Comparison of ENCODE assay signal across 8 cellular contexts in genomic region chr6:14118091-14118439, GRCh38. TPM values are rescaled to one million over a fixed set of nuclear protein-coding genes. Genes with fewer than 3 reads are reported as not detected.
DNase-seq lines count a peak whose midpoint lies in the region; ATAC-seq and TF ChIP-seq lines count a peak whose summit lies in the region.

No MANE protein-coding gene starts in this region.

- H3K4me2 ChIP-seq in BLaER1 (peak overlapping the region; percentile 98), mammary epithelial cell (ENCODE audit: insufficient read depth, low read depth, low read length) (peak overlapping the region; percentile 96)

- H3K79me2 ChIP-seq in mammary epithelial cell (ENCODE audit: insufficient read depth, low read length): no peaks in the 10 kb centered on the region

- peaks cover 10% of the 10 kb centered on the region; the same call in 1 of the 2 replicates for H3K36me3 ChIP-seq in BLaER1
- no peaks in the 10 kb centered on the region for H3K36me3 ChIP-seq in mammary epithelial cell (ENCODE audit: insufficient read depth, low read length)
- no peaks in the 10 kb centered on the region for H3K36me3 ChIP-seq in muscle layer of colon (ENCODE audit: insufficient read depth, low read length)

- intact Hi-C loops in mammary epithelial cell (cut with micrococcal nuclease): no loop called here

- 67% methylated on average over 3 of the region's 10 CpGs for WGBS in mammary epithelial cell (ENCODE audit: low coverage, missing lambda C conversion rate)

- H3K4me1 ChIP-seq in BLaER1 (peaks cover 42% of the 10 kb centered on the region), mammary epithelial cell (ENCODE audit: insufficient read depth, low read length) (peaks cover 5% of the 10 kb centered on the region), muscle layer of colon (ENCODE audit: insufficient read depth, low read length) (peaks cover 8% of the 10 kb centered on the region)

- ATAC-seq in HG03354 (IDR thresholded peaks at IDR 0.05; ENCODE audit: poor library complexity, severe bottlenecking, unreplicated experiment): peak; percentile 2
- ATAC-seq in HG03025 (IDR thresholded peaks at IDR 0.05; ENCODE audit: low FRiP score, unreplicated experiment): no peak

- peak overlapping the region; percentile 80 for H3K27ac ChIP-seq in BLaER1
- H3K27ac ChIP-seq in mammary epithelial cell (ENCODE audit: insufficient read depth, low read depth, low read length): no peak overlapping the region
- peak overlapping the region; percentile 23 for H3K27ac ChIP-seq in muscle layer of colon (ENCODE audit: low read depth, low read length)

- peak overlapping the region; percentile 100 for H2AFZ ChIP-seq in mammary epithelial cell (ENCODE audit: low read depth, low read length)

- CTCF ChIA-PET in mammary epithelial cell (lab: Charles Lee; ENCODE audit: low non-redundant PET): no interaction called here

- no peak for DNase-seq in mammary epithelial cell
- no peak for DNase-seq in hepatic stellate cell (ENCODE audit: low spot score)
- no peak for DNase-seq in germinal center (ENCODE audit: low spot score)
- DNase-seq in 8988T: no peak

- H3K4me3 ChIP-seq in BLaER1 (peak overlapping the region; percentile 90), mammary epithelial cell (replicated peaks in 1 of 3; ENCODE audit: insufficient read depth in 1 of 3, low read depth in 2 of 3, low read length in 3 of 3) (peak overlapping the region; percentile 56 to 71 (median 59)), muscle layer of colon (ENCODE audit: low read depth in 1 of 2, low read length in 2 of 2) (peak overlapping the region; percentile 36 to 70)

- H3K9ac ChIP-seq in BLaER1: peak overlapping the region; percentile 87
- H3K9ac ChIP-seq in mammary epithelial cell (ENCODE audit: insufficient read depth, low read length): peak overlapping the region; percentile 47
- H3K9ac ChIP-seq in muscle layer of colon (ENCODE audit: low read length): no peak overlapping the region

- no peaks in the 10 kb centered on the region for H4K20me1 ChIP-seq in BLaER1
- no peaks in the 10 kb centered on the region for H4K20me1 ChIP-seq in mammary epithelial cell (ENCODE audit: insufficient read depth, low read length)

- no TSS peak for BruUV-seq in mammary epithelial cell (replicated peaks; lab: Mats Ljungman, UMichigan)

- no peak for TF ChIP-seq CTCF in mammary epithelial cell (conservative IDR thresholded peaks at IDR 0.05 in 1 of 2, IDR thresholded peaks at IDR 0.05 in 1 of 2; ENCODE audit: extremely low read depth in 1 of 2, insufficient read depth in 1 of 2, low read depth in 1 of 2, low read length in 2 of 2)

- H3K27me3 ChIP-seq in BLaER1 (no peaks in the 10 kb centered on the region), mammary epithelial cell (ENCODE audit: insufficient read depth, low read length) (no peaks in the 10 kb centered on the region), muscle layer of colon (ENCODE audit: control insufficient read depth in 1 of 2, insufficient read depth in 2 of 2, low read length in 2 of 2) (no peaks in the 10 kb centered on the region)

- in situ Hi-C loops in mammary epithelial cell (cut with MboI; ENCODE audit: low sequenced_read_pairs in 2 of 2): no loop called here

- dilution Hi-C loops in mammary epithelial cell (cut with HindIII; ENCODE audit: low sequenced_read_pairs): no loop called here

- H3K9me3 ChIP-seq in BLaER1: no peaks in the 10 kb centered on the region
- H3K9me3 ChIP-seq in mammary epithelial cell (replicated peaks; ENCODE audit: insufficient read depth, low read length): no peaks in the 10 kb centered on the region
- no peaks in the 10 kb centered on the region for H3K9me3 ChIP-seq in muscle layer of colon (ENCODE audit: low read length)

RNA-seq across cellular contexts. Expression of gene CD83, which starts 0.5 kb away (rescaled TPM):
- 1 to 10 TPM in 1 of 2 donors, under 1 TPM in 1; 0.83 to 4.4 TPM for total RNA-seq in mammary epithelial cell
- polyA plus RNA-seq in mammary epithelial cell: 1.9 TPM
- polyA minus RNA-seq in mammary epithelial cell: 1.8 TPM
